In the genomic region with DNA sequence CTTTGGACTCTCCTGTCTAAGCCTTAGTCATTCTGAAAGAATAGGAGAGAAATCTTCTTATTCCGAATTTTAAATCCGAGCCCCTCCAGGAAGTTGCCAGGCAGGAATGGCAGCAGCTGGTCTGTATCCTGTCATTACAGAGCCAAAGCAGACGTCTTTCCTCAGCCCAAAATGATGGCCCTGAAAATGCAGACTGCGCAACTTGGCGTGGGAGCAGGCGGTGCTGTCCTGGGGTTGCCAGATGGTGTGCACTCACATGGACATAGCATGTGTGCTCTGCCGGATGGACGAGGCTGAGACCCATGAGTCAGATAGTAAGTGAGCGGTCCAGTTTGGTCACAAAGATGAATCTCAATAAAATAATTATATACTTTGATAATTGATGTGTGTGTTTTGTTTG, we compare ENCODE assay signal across 16 cellular contexts.
DNase-seq lines count a peak whose midpoint lies in the region; ATAC-seq and TF ChIP-seq lines count a peak whose summit lies in the region.
"Had no signal": no experiment of that assay in that cellular context is flagged by ENCODE, and none has a peak within 500 bp of the region (broad histone marks: within the 10 kb centered on the region; RNA-seq: fewer than 3 reads in every experiment).

No MANE protein-coding gene starts in this region.

- H3K4me1 ChIP-seq in left lung: no peaks in the 10 kb centered on the region
- peaks cover 10 to 12% of the 10 kb centered on the region in 2 experiments for H3K4me1 ChIP-seq in trophoblast cell (ENCODE audit: control insufficient read depth in 1 of 2, insufficient read depth in 2 of 2, low read length in 2 of 2)
- H3K4me1 ChIP-seq: Caco-2 had no signal

- H3K18ac ChIP-seq in trophoblast cell (ENCODE audit: low read length): no peak overlapping the region

- intact Hi-C loops in left lung (cut with DNase I): no loop called here

- no peak overlapping the region for H3K4ac ChIP-seq in trophoblast cell (ENCODE audit: low read depth, low read length)

- no peaks in the 10 kb centered on the region for H3K9me3 ChIP-seq in left lung
- H3K9me3 ChIP-seq in trophoblast cell (ENCODE audit: insufficient read depth, low read depth, low read length): no peaks in the 10 kb centered on the region
- H3K9me3 ChIP-seq: Caco-2 had no signal

- no peak overlapping the region for H4K12ac ChIP-seq in trophoblast cell (ENCODE audit: low read depth, low read length)

- H3K27ac ChIP-seq in left lung: no peak overlapping the region
- peak overlapping the region; percentile 90 for H3K27ac ChIP-seq in trophoblast cell (ENCODE audit: low read depth, low read length)
- H3K27ac ChIP-seq: 22Rv1, GM23248 had no signal

- DNase-seq in ELF-1 (ENCODE audit: low read depth, low spot score): peak; percentile 16
- peak; percentile 8 for DNase-seq in SK-N-DZ (ENCODE audit: low spot score)
- no peak for DNase-seq in left lung
- no peak for DNase-seq in trophoblast cell
- DNase-seq in C1 segment of cervical spinal cord (lab: John Stamatoyannopoulos, UW): no peak
- DNase-seq in stimulated activated naive CD8-positive, alpha-beta T cell treated with anti-CD3 and anti-CD28 coated beads, Interleukin-15, Interleukin-2, amounts not matched to agents 100 U/mL and 50 U/mL, for 24 hours: no peak
- no peak for DNase-seq in NCI-H1417 (lab: John Stamatoyannopoulos, UW)
- DNase-seq in cerebellar nuclear complex (lab: John Stamatoyannopoulos, UW): no peak
- DNase-seq: Caco-2; CD8-positive, alpha-beta memory T cell; DND-41; GF-D8; GM23248; H7 had no signal

- ATAC-seq in left lung: peak; percentile 21
- no peak for ATAC-seq in stimulated activated naive CD8-positive, alpha-beta T cell treated with anti-CD3 and anti-CD28 coated beads, Interleukin-15, Interleukin-2, amounts not matched to agents 100 U/mL and 50 U/mL, for 24 hours
- ATAC-seq: HepG2 had no signal

- no peak overlapping the region for H2AFZ ChIP-seq in trophoblast cell (ENCODE audit: insufficient read depth, low read length, poor library complexity)
- H2AFZ ChIP-seq: GM23248 had no signal

- H3K36me3 ChIP-seq in left lung (no peaks in the 10 kb centered on the region), trophoblast cell (ENCODE audit: control insufficient read depth in 1 of 2, insufficient read depth in 2 of 2, low read length in 2 of 2) (peaks cover 0 to 2% of the 10 kb centered on the region in 2 experiments)

- no peak overlapping the region for H3K9ac ChIP-seq in trophoblast cell (ENCODE audit: low read length)
- H3K9ac ChIP-seq: GM23248 had no signal

- no peaks in the 10 kb centered on the region for H3K27me3 ChIP-seq in left lung
- H3K27me3 ChIP-seq in trophoblast cell (ENCODE audit: insufficient read depth, low read length): no peaks in the 10 kb centered on the region

- no peak overlapping the region for H3K23ac ChIP-seq in trophoblast cell (ENCODE audit: low read length)

- H3K4me2 ChIP-seq in trophoblast cell (ENCODE audit: low read length): no peak overlapping the region

- peak overlapping the region; percentile 52 for H2BK12ac ChIP-seq in trophoblast cell (ENCODE audit: low read length)

- no peak overlapping the region for H3K4me3 ChIP-seq in left lung
- H3K4me3 ChIP-seq in trophoblast cell (ENCODE audit: low read depth, low read length): no peak overlapping the region
- H3K4me3 ChIP-seq: GM23248 had no signal

- peak overlapping the region; percentile 93 for H4K91ac ChIP-seq in trophoblast cell (ENCODE audit: low read depth, low read length)

- no peak overlapping the region for H2BK5ac ChIP-seq in trophoblast cell (ENCODE audit: low read depth, low read length, poor library complexity)

- no peaks in the 10 kb centered on the region for H3K79me2 ChIP-seq in trophoblast cell (ENCODE audit: control insufficient read depth, insufficient read depth, low read length, poor library complexity)

- H2AK5ac ChIP-seq in trophoblast cell (ENCODE audit: low read length): no peak overlapping the region

- H2BK120ac ChIP-seq in trophoblast cell (ENCODE audit: insufficient read depth, low read length, poor library complexity): peak overlapping the region; percentile 98

- no CpG with 5 or more reads among the region's 9 CpGs for WGBS in trophoblast cell (ENCODE audit: extremely low coverage, insufficient coverage, insufficient read length)

- no peak for TF ChIP-seq CTCF in left lung (IDR thresholded peaks at IDR 0.05)

- peaks cover 18% of the 10 kb centered on the region for H3K79me1 ChIP-seq in trophoblast cell (ENCODE audit: low read length)

- H3K14ac ChIP-seq in trophoblast cell (ENCODE audit: low read length): no peak overlapping the region

- H4K8ac ChIP-seq in trophoblast cell (ENCODE audit: low read depth, low read length): peak overlapping the region; percentile 43

Comparison
In these comparisons a context has a peak if more than half of its experiments do, and no peak if none do; other contexts are left out.
1. DNase-seq: peak in ELF-1 (single experiment) and SK-N-DZ (single experiment); none in left lung (0 of 2), trophoblast cell (0 of 2), C1 segment of cervical spinal cord (0 of 14), stimulated activated naive CD8-positive, alpha-beta T cell treated with anti-CD3 and anti-CD28 coated beads, Interleukin-15, Interleukin-2, amounts not matched to agents 100 U/mL and 50 U/mL, for 24 hours (single experiment), NCI-H1417 (0 of 3) and cerebellar nuclear complex (0 of 2).